7 cellular contexts compared by ENCODE assay signal in the genomic region with DNA sequence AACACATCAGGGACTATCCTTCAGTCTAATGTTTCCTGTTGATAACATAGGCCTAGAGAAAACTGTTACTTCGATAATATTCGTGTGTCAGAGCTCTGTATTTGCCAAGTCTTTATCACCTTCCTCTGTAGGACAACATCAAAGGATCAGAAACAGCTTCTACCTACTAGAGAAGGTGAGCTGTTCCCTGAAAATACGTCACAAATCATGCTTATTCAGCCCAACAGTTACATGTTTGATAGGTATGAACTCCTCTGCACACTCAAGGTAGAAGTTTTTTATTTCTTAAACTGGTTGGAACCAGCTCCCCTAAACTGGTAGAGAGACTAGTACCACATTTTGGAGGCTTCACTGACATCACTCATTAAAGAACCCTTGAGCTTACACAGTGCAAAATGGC.
"Had no signal": no experiment of that assay in that cellular context is flagged by ENCODE, and none has a peak within 500 bp of the region (broad histone marks: within the 10 kb centered on the region; RNA-seq: fewer than 3 reads in every experiment).

No MANE protein-coding gene starts in this region.

- H3K4me3 Mint-ChIP-seq: HFFc6 had no signal

- H3K4me1 ChIP-seq: HAP-1 had no signal

- H3K27ac ChIP-seq: GM23248, HL-60 had no signal

- H3K9me3 ChIP-seq: HAP-1 had no signal

- H3K9ac ChIP-seq: GM23248 had no signal

- H3K4me3 ChIP-seq: GM23248, HAP-1 had no signal

- H3K27ac Mint-ChIP-seq: HFFc6 had no signal

- DNase-seq: GM23248, GOT3, H7, HFFc6, IMR-90 had no signal

- H2AFZ ChIP-seq: GM23248 had no signal

- H3K36me3 ChIP-seq: HAP-1 had no signal
